10 cellular contexts compared by ENCODE assay signal in the genomic region with DNA sequence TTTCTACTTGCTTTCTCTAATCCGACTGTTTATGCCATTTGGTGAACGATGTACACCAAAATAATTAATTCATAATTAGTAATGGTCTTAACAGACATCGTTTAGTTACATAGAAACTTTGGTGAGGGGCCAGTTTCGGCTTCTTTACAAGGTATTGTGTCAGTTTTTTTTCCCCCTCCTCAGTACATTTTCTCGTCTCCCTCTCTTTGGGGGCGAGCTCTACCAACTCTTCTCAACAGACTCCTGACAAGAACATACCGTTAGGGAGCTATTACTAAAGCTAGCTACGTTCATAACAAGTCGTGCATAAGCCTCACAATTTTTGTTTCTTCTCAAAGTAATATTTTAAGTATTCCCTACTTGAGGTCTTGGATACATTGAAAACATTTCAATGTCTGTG. TPM values are rescaled to one million over a fixed set of nuclear protein-coding genes. Genes with fewer than 3 reads are reported as not detected.
DNase-seq lines count a peak whose midpoint lies in the region; ATAC-seq, FAIRE-seq and TF ChIP-seq lines count a peak whose summit lies in the region.
"Had no signal": no experiment of that assay in that cellular context is flagged by ENCODE, and none has a peak within 500 bp of the region (broad histone marks: within the 10 kb centered on the region; RNA-seq: fewer than 3 reads in every experiment).

No MANE protein-coding gene starts in this region.

- CTCF ChIA-PET in Caco-2 (lab: Charles Lee) (interaction anchor here (0.7 kb wide), 1 partner anchor 37 kb away, joined by 3 read pairs; no protein-coding TSS in a partner anchor), H1 (lab: Charles Lee; ENCODE audit: partially characterized antibody) (interaction anchor here (0.6 to 2.6 kb wide), 9 partner anchors 9 to 76 kb away, joined by 3 to 12 read pairs (median 4); no protein-coding TSS in a partner anchor)

- no peak overlapping the region for H2AFZ ChIP-seq in H1 (ENCODE audit: low read length)

- peaks cover 18% of the 10 kb centered on the region for H3K4me1 Mint-ChIP-seq in Caco-2 (ENCODE audit: low read depth, unreplicated experiment)

- ATAC-seq in left lobe of liver, result no peak
- no peak for ATAC-seq in HG03159 (IDR thresholded peaks at IDR 0.05; ENCODE audit: unreplicated experiment)
- no peak for ATAC-seq in GM19324 (IDR thresholded peaks at IDR 0.05; ENCODE audit: low FRiP score, unreplicated experiment)

- no peak overlapping the region for H2BK15ac ChIP-seq in H1 (ENCODE audit: low read length)

- H4K8ac ChIP-seq in H1 (ENCODE audit: extremely low read depth, insufficient read depth, low read length), result no peak overlapping the region

- H3K4me1 ChIP-seq in Caco-2, result peaks cover 9% of the 10 kb centered on the region; the same call in 1 of the 2 replicates
- H3K4me1 ChIP-seq in H1 (replicated peaks in 1 of 4; ENCODE audit: control insufficient read depth in 3 of 4, insufficient read depth in 4 of 4, low read length in 3 of 4), result peaks cover 0 to 4% (median 2%) of the 10 kb centered on the region in 4 experiments; a peak in 2 of 7 replicates
- H3K4me1 ChIP-seq in neutrophil (ENCODE audit: control insufficient read depth in 1 of 2, insufficient read depth in 1 of 2, low read depth in 1 of 2, low read length in 1 of 2), result peaks cover 25 to 27% of the 10 kb centered on the region in 2 experiments

- no peak overlapping the region for H2AK5ac ChIP-seq in H1 (ENCODE audit: low read depth, low read length)

- H4K20me1 ChIP-seq in H1 (replicated peaks in 1 of 2; ENCODE audit: control insufficient read depth in 1 of 2, insufficient read depth in 2 of 2, low read length in 2 of 2), result peaks cover 3 to 8% of the 10 kb centered on the region in 2 experiments

- no peak overlapping the region for H2BK120ac ChIP-seq in H1 (replicated peaks; ENCODE audit: low read depth, low read length)

- TF ChIP-seq RAD21 in H1 (IDR thresholded peaks at IDR 0.05 in 1 of 2, conservative IDR thresholded peaks at IDR 0.05 in 1 of 2; ENCODE audit: low read depth in 2 of 2, low read length in 2 of 2), result no peak

- H3K27ac Mint-ChIP-seq in Caco-2 (ENCODE audit: unreplicated experiment), result peak overlapping the region; percentile 98

- peak overlapping the region; percentile 78 to 85 for H3K4me2 ChIP-seq in H1 (ENCODE audit: insufficient read depth in 1 of 2, low read depth in 2 of 2, low read length in 2 of 2)

- peaks cover 7% of the 10 kb centered on the region; the same call in 1 of the 2 replicates for H3K23me2 ChIP-seq in H1 (ENCODE audit: low read depth, low read length)

- H3K36me3 Mint-ChIP-seq in Caco-2 (ENCODE audit: insufficient read depth, unreplicated experiment), result peaks cover 9% of the 10 kb centered on the region

- H3K18ac ChIP-seq in H1 (ENCODE audit: extremely low read depth, low read length), result no peak overlapping the region

- no peak for TF ChIP-seq POLR2A in H1 (IDR thresholded peaks at IDR 0.05; ENCODE audit: control extremely low read depth in 1 of 2, low read depth in 2 of 2, low read length in 2 of 2)

- no peak overlapping the region for H4K91ac ChIP-seq in H1 (replicated peaks; ENCODE audit: insufficient read length, low read length)

- no peak overlapping the region for H2BK12ac ChIP-seq in H1 (ENCODE audit: low read depth, low read length)

- no peaks in the 10 kb centered on the region; the same call in 1 of the 2 replicates for H3K79me1 ChIP-seq in H1 (ENCODE audit: low read depth, low read length)

- H4K5ac ChIP-seq in H1 (ENCODE audit: insufficient read length, low read depth, low read length), result peak overlapping the region; percentile 36

- H2BK5ac ChIP-seq in H1 (ENCODE audit: low read depth, low read length), result no peak overlapping the region

- BruUV-seq in Caco-2 (replicated peaks; lab: Mats Ljungman, UMichigan), result no TSS peak

- peak overlapping the region; percentile 98 for H3K4me3 Mint-ChIP-seq in Caco-2 (ENCODE audit: unreplicated experiment)

- TF ChIP-seq CTCF in Caco-2 (IDR thresholded peaks at IDR 0.05; ENCODE audit: insufficient read depth in 1 of 2, low read depth in 1 of 2, low read length in 1 of 2, severe bottlenecking in 1 of 2, unreplicated experiment in 1 of 2) (no peak), H1 (IDR thresholded peaks at IDR 0.05; ENCODE audit: control extremely low read depth in 1 of 3, insufficient read depth in 1 of 3, low read depth in 1 of 3, low read length in 3 of 3) (no peak), neutrophil (IDR thresholded peaks at IDR 0.05) (no peak)

- H2BK20ac ChIP-seq in H1 (ENCODE audit: low read length), result no peak overlapping the region

- H3K27ac ChIP-seq in H1 (ENCODE audit: low read depth, low read length), result peak overlapping the region; percentile 89
- H3K27ac ChIP-seq in neutrophil, result peak overlapping the region; percentile 93

- H3K9ac ChIP-seq in H1 (replicated peaks in 1 of 4; ENCODE audit: extremely low read depth in 1 of 4, low read depth in 3 of 4, low read length in 3 of 4), result peak overlapping the region; percentile 89 to 98 (median 94)

- 14% methylated on average over 9 of the region's 9 CpGs; no CpG with 5 or more reads in 1 of the 2 experiments for WGBS in H1 (ENCODE audit: extremely low coverage in 1 of 2, insufficient coverage in 1 of 2, insufficient read length in 1 of 2, insufficient replicate concordance in 2 of 2, low coverage in 1 of 2, low lambda C conversion rate in 2 of 2, missing lambda C conversion rate in 1 of 2), 2 experiments

- POLR2A ChIA-PET in Caco-2 (lab: Charles Lee) (no interaction called here), H1 (lab: Charles Lee; ENCODE audit: partially characterized antibody) (interaction anchor here (0.7 to 3.2 kb wide), 10 partner anchors 8 to 140 kb away, joined by 3 to 25 read pairs (median 6); partner anchors contain the start of gene PAQR9)

- DNase-seq in Caco-2, result no peak
- peak; percentile 18 for DNase-seq in NCI-H69 (lab: John Stamatoyannopoulos, UW)
- no peak for DNase-seq in H1 (ENCODE audit: low read depth in 1 of 2, low spot score in 2 of 2)
- DNase-seq in RPMI8226, result no peak
- DNase-seq in left lobe of liver (ENCODE audit: low spot score), result no peak

- intact Hi-C loops in Caco-2 (cut with micrococcal nuclease; ENCODE audit: unreplicated experiment), result no loop called here

- H3K9me3 ChIP-seq in Caco-2 (no peaks in the 10 kb centered on the region), H1 (ENCODE audit: insufficient read depth in 2 of 2, low read depth in 1 of 2, low read length in 1 of 2) (no peaks in the 10 kb centered on the region), neutrophil (no peaks in the 10 kb centered on the region)

- no peak overlapping the region for H3K56ac ChIP-seq in H1 (replicated peaks; ENCODE audit: insufficient read length, low read depth, low read length)

- TF ChIP-seq EP300 in H1 (IDR thresholded peaks at IDR 0.05; ENCODE audit: borderline replicate concordance in 1 of 2, low read depth in 2 of 2, low read length in 2 of 2), result no peak

- peak overlapping the region; percentile 96 for H3K4me3 ChIP-seq in Caco-2 (ENCODE audit: low read depth, low read length)
- peak overlapping the region; percentile 81 to 99 (median 90) for H3K4me3 ChIP-seq in H1 (ENCODE audit: extremely low read depth in 1 of 4, insufficient read depth in 2 of 4, low read depth in 3 of 4, low read length in 4 of 4)
- peak overlapping the region in 1 of 2 experiments; percentile 93 for H3K4me3 ChIP-seq in neutrophil (ENCODE audit: low read depth in 1 of 2, low read length in 1 of 2)

- H3K27me3 ChIP-seq in Caco-2 (replicated peaks; ENCODE audit: control insufficient read depth, insufficient read depth, low read length), result no peaks in the 10 kb centered on the region
- no peaks in the 10 kb centered on the region for H3K27me3 ChIP-seq in H1 (replicated peaks in 1 of 4; ENCODE audit: control insufficient read depth in 3 of 4, extremely low read depth in 1 of 4, insufficient read depth in 3 of 4, low read length in 3 of 4)
- H3K27me3 ChIP-seq in neutrophil, result no peaks in the 10 kb centered on the region

- H3K9me3 Mint-ChIP-seq in Caco-2 (ENCODE audit: unreplicated experiment), result no peaks in the 10 kb centered on the region

- H3K14ac ChIP-seq in H1 (ENCODE audit: insufficient read length), result no peak overlapping the region

- H3K27me3 Mint-ChIP-seq in Caco-2 (ENCODE audit: insufficient read depth, unreplicated experiment), result no peaks in the 10 kb centered on the region

- no peak overlapping the region for H3K23ac ChIP-seq in H1 (ENCODE audit: insufficient read length)

- no peak for FAIRE-seq in H1 (lab: Jason Lieb, UNC)
- FAIRE-seq: TTC549 had no signal

- H3K4ac ChIP-seq in H1 (replicated peaks; ENCODE audit: insufficient read length, low read depth, low read length), result no peak overlapping the region

- H3K36me3 ChIP-seq in Caco-2 (ENCODE audit: control insufficient read depth, insufficient read depth, low read length) (no peaks in the 10 kb centered on the region), H1 (ENCODE audit: control insufficient read depth in 2 of 4, insufficient read depth in 4 of 4, low read length in 3 of 4) (no peaks in the 10 kb centered on the region), neutrophil (no peaks in the 10 kb centered on the region)

- peaks cover 51 to 67% of the 10 kb centered on the region in 2 experiments for H3K79me2 ChIP-seq in H1 (ENCODE audit: control insufficient read depth in 1 of 2, insufficient read depth in 2 of 2, low read length in 2 of 2)

RNA-seq across cellular contexts. Expression of gene U2SURP, which starts 1.4 kb away (rescaled TPM):
- 125 and 131 TPM in 2 replicates for total RNA-seq in Caco-2 (2022)
- total RNA-seq in H1 (2021; fragmentation: NEBNext Ultra II Directional; extraction: Animal tissue kit (Norgen Biotek cat#: 25700)), result 160 and 167 TPM in 2 replicates
- polyA plus RNA-seq in H1 (2011; rRNA removed), result 14.4 and 22.2 TPM in 2 replicates
- 39.7 TPM for polyA plus RNA-seq in H1 (2011; cell fraction: cytosol; rRNA removed)
- 33.7 TPM for polyA plus RNA-seq in H1 (2011; cell fraction: nucleus; rRNA removed)
- polyA plus RNA-seq in H1 (2012, experiment 1 of 2), result 63.6 to 190 TPM (median 81.1 TPM) in 4 replicates
- 7.5 TPM for polyA plus RNA-seq in H1 (2012, experiment 2 of 2)
- polyA plus RNA-seq in H1 (2013, experiment 1 of 2), result 168 TPM
- polyA plus RNA-seq in H1 (2013, experiment 2 of 2), result 146 TPM
- 86.4 and 112 TPM in 2 replicates for polyA minus RNA-seq in H1 (2011; rRNA and poly(A)+ RNA removed)
- 52.3 TPM for polyA minus RNA-seq in H1 (2011; cell fraction: cytosol; rRNA and poly(A)+ RNA removed)
- 151 TPM for polyA minus RNA-seq in H1 (2011; cell fraction: nucleus; rRNA and poly(A)+ RNA removed)
- total RNA-seq in left lobe of liver, result 25.6 TPM

RNA-seq across cellular contexts. Expression of gene PAQR9, which starts 39.3 kb away (rescaled TPM):
- total RNA-seq in Caco-2 (2022) (not detected in 2 replicates), left lobe of liver (11.5 TPM)
- 2.6 and 2.7 TPM in 2 replicates for total RNA-seq in H1 (2021; fragmentation: NEBNext Ultra II Directional; extraction: Animal tissue kit (Norgen Biotek cat#: 25700))
- 5.2 and 7.5 TPM in 2 replicates for polyA plus RNA-seq in H1 (2011; rRNA removed)
- polyA plus RNA-seq in H1 (2011; cell fraction: cytosol; rRNA removed), result 4.0 TPM
- polyA plus RNA-seq in H1 (2011; cell fraction: nucleus; rRNA removed), result 5.0 TPM
- 2.0 to 2.5 TPM (median 2.3 TPM) in 4 replicates for polyA plus RNA-seq in H1 (2012, experiment 1 of 2)
- polyA plus RNA-seq in H1 (2012, experiment 2 of 2), result 2.1 TPM
- polyA plus RNA-seq in H1 (2013, experiment 1 of 2), result 1.9 TPM
- polyA plus RNA-seq in H1 (2013, experiment 2 of 2), result 2.1 TPM
- 4.9 and 5.2 TPM in 2 replicates for polyA minus RNA-seq in H1 (2011; rRNA and poly(A)+ RNA removed)
- polyA minus RNA-seq in H1 (2011; cell fraction: cytosol; rRNA and poly(A)+ RNA removed), result 2.3 TPM
- polyA minus RNA-seq in H1 (2011; cell fraction: nucleus; rRNA and poly(A)+ RNA removed), result 10.7 TPM
- total RNA-seq: pulmonary artery endothelial cell had no signal
